ENCODE assay signal across 18 cellular contexts in the genomic region with DNA sequence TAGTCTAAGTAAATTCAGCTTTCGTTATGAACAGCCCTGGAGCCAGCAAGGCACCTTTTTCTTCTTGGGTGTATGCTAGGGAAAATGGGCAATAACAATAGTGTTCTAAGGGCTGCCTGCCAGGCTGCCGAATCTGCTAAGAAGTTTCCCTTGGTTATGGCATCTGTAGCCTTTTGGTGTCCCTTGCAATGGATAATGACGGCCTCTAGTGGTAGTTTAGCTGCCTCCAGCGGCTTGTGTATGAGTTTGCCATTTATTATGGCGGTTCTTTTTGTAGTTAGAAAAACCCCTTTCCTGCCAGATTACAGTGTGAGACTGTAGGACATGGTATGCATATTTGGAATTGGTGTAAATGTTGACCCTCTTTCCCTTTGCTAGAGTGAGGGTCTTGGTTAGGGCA.
DNase-seq lines count a peak whose midpoint lies in the region; ATAC-seq, FAIRE-seq and TF ChIP-seq lines count a peak whose summit lies in the region.
"Had no signal": no experiment of that assay in that cellular context is flagged by ENCODE, and none has a peak within 500 bp of the region (broad histone marks: within the 10 kb centered on the region; RNA-seq: fewer than 3 reads in every experiment).

No MANE protein-coding gene starts in this region.

- H3K79me1 ChIP-seq in H1 (ENCODE audit: low read depth, low read length), result no peaks in the 10 kb centered on the region
- peaks cover 38% of the 10 kb centered on the region for H3K79me1 ChIP-seq in trophoblast cell (ENCODE audit: low read length)

- no peaks in the 10 kb centered on the region for H3K27me3 Mint-ChIP-seq in CD8-positive, alpha-beta T cell (ENCODE audit: low read depth)
- H3K27me3 Mint-ChIP-seq: CD4-positive, alpha-beta memory T cell had no signal

- H3K27ac ChIP-seq in H1 (ENCODE audit: low read depth, low read length) (no peak overlapping the region), trophoblast cell (ENCODE audit: low read depth, low read length) (no peak overlapping the region)
- no peak overlapping the region for H3K27ac ChIP-seq in CD8-positive, alpha-beta T cell (ENCODE audit: low read depth, low read length)
- H3K27ac ChIP-seq: A549, C4-2B had no signal

- H3K23me2 ChIP-seq in H1 (ENCODE audit: low read depth, low read length), result no peaks in the 10 kb centered on the region

- POLR2A ChIA-PET in H1 (lab: Charles Lee; ENCODE audit: partially characterized antibody), result no interaction called here
- POLR2A ChIA-PET in CD8-positive, alpha-beta T cell (lab: Charles Lee), result no interaction called here

- peak; percentile 0 for DNase-seq in NB4 (ENCODE audit: low read depth)
- peak; percentile 4 for DNase-seq in RPMI7951 (ENCODE audit: low read depth)
- no peak for DNase-seq in H1 (ENCODE audit: low read depth in 1 of 2, low spot score in 2 of 2)
- DNase-seq in trophoblast cell, result peak; percentile 28 to 52
- DNase-seq in CD8-positive, alpha-beta T cell, result no peak
- DNase-seq in NCI-H2029 (lab: John Stamatoyannopoulos, UW), result no peak
- DNase-seq in NCI-H2081 (lab: John Stamatoyannopoulos, UW), result no peak
- DNase-seq: BE2C; CD4-positive, alpha-beta memory T cell; COR-L47; DMS153; DMS79 treated with DMSO at 0.1 percent for 48 hours; EL had no signal

- no peak overlapping the region for H4K12ac ChIP-seq in trophoblast cell (ENCODE audit: low read depth, low read length)

- TF ChIP-seq POLR2A in NB4 (IDR thresholded peaks at IDR 0.05; ENCODE audit: extremely low read depth, insufficient read length) (no peak), H1 (IDR thresholded peaks at IDR 0.05; ENCODE audit: control extremely low read depth in 1 of 2, low read depth in 2 of 2, low read length in 2 of 2) (no peak)

- H3K36me3 ChIP-seq in H1 (ENCODE audit: control insufficient read depth in 2 of 4, insufficient read depth in 4 of 4, low read length in 3 of 4) (no peaks in the 10 kb centered on the region), trophoblast cell (ENCODE audit: control insufficient read depth in 1 of 2, insufficient read depth in 2 of 2, low read length in 2 of 2) (peaks cover 0 to 3% of the 10 kb centered on the region in 2 experiments)
- no peaks in the 10 kb centered on the region for H3K36me3 ChIP-seq in CD8-positive, alpha-beta T cell (ENCODE audit: insufficient read depth, low read length)
- H3K36me3 ChIP-seq: BE2C had no signal

- peaks cover 14% of the 10 kb centered on the region for H3K36me3 Mint-ChIP-seq in CD8-positive, alpha-beta T cell

- no peaks in the 10 kb centered on the region for H3K79me2 ChIP-seq in H1 (ENCODE audit: control insufficient read depth in 1 of 2, insufficient read depth in 2 of 2, low read length in 2 of 2)
- H3K79me2 ChIP-seq in trophoblast cell (ENCODE audit: control insufficient read depth, insufficient read depth, low read length, poor library complexity), result peaks cover 2% of the 10 kb centered on the region

- no peak for TF ChIP-seq EP300 in H1 (IDR thresholded peaks at IDR 0.05; ENCODE audit: borderline replicate concordance in 1 of 2, low read depth in 2 of 2, low read length in 2 of 2)

- 71% methylated on average over 5 of the region's 5 CpGs; no CpG with 5 or more reads in 1 of the 2 experiments for WGBS in H1 (ENCODE audit: extremely low coverage in 1 of 2, insufficient coverage in 1 of 2, insufficient read length in 1 of 2, insufficient replicate concordance in 2 of 2, low coverage in 1 of 2, low lambda C conversion rate in 2 of 2, missing lambda C conversion rate in 1 of 2), 2 experiments
- no CpG with 5 or more reads among the region's 5 CpGs for WGBS in trophoblast cell (ENCODE audit: extremely low coverage, insufficient coverage, insufficient read length)

- H2AFZ ChIP-seq in H1 (ENCODE audit: low read length) (no peak overlapping the region), trophoblast cell (ENCODE audit: insufficient read depth, low read length, poor library complexity) (no peak overlapping the region)

- H3K18ac ChIP-seq in H1 (ENCODE audit: extremely low read depth, low read length) (no peak overlapping the region), trophoblast cell (ENCODE audit: low read length) (no peak overlapping the region)

- H2AK5ac ChIP-seq in H1 (ENCODE audit: low read depth, low read length), result no peak overlapping the region
- no peak overlapping the region for H2AK5ac ChIP-seq in trophoblast cell (ENCODE audit: low read length)

- H3K4me2 ChIP-seq in H1 (ENCODE audit: insufficient read depth in 1 of 2, low read depth in 2 of 2, low read length in 2 of 2), result no peak overlapping the region
- H3K4me2 ChIP-seq in trophoblast cell (ENCODE audit: low read length), result no peak overlapping the region
- H3K4me2 ChIP-seq: A549 had no signal

- H3K4ac ChIP-seq in H1 (replicated peaks; ENCODE audit: insufficient read length, low read depth, low read length), result no peak overlapping the region
- H3K4ac ChIP-seq in trophoblast cell (ENCODE audit: low read depth, low read length), result no peak overlapping the region

- H3K23ac ChIP-seq in H1 (ENCODE audit: insufficient read length) (no peak overlapping the region), trophoblast cell (ENCODE audit: low read length) (no peak overlapping the region)

- H4K8ac ChIP-seq in H1 (ENCODE audit: extremely low read depth, insufficient read depth, low read length) (no peak overlapping the region), trophoblast cell (ENCODE audit: low read depth, low read length) (no peak overlapping the region)

- H2BK5ac ChIP-seq in H1 (ENCODE audit: low read depth, low read length) (no peak overlapping the region), trophoblast cell (ENCODE audit: low read depth, low read length, poor library complexity) (no peak overlapping the region)

- CTCF ChIA-PET in H1 (lab: Charles Lee; ENCODE audit: partially characterized antibody), result interaction anchor here (1.0 to 1.4 kb wide), 4 partner anchors 14 to 251 kb away, joined by 3 to 4 read pairs (median 4); no protein-coding TSS in a partner anchor
- CTCF ChIA-PET in CD8-positive, alpha-beta T cell (lab: Charles Lee), result interaction anchor here (1.2 kb wide), 1 partner anchor 9 kb away, joined by 3 read pairs; no protein-coding TSS in a partner anchor

- H3K4me1 ChIP-seq in H1 (replicated peaks in 1 of 4; ENCODE audit: control insufficient read depth in 3 of 4, insufficient read depth in 4 of 4, low read length in 3 of 4) (no peaks in the 10 kb centered on the region; a peak in 1 of 7 replicates), trophoblast cell (ENCODE audit: control insufficient read depth in 1 of 2, insufficient read depth in 2 of 2, low read length in 2 of 2) (peaks cover 11 to 24% of the 10 kb centered on the region in 2 experiments)
- no peaks in the 10 kb centered on the region for H3K4me1 ChIP-seq in CD8-positive, alpha-beta T cell (ENCODE audit: insufficient read depth, low read length)
- H3K4me1 ChIP-seq: A549, BE2C had no signal

- TF ChIP-seq CTCF in NB4 (IDR thresholded peaks at IDR 0.05; ENCODE audit: low read depth, low read length), result no peak
- peak in 2 of 3 experiments; percentile 32 to 41; a peak in 3 of 4 replicates for TF ChIP-seq CTCF in H1 (IDR thresholded peaks at IDR 0.05; ENCODE audit: control extremely low read depth in 1 of 3, insufficient read depth in 1 of 3, low read depth in 1 of 3, low read length in 3 of 3)
- TF ChIP-seq CTCF in CD8-positive, alpha-beta T cell (IDR thresholded peaks at IDR 0.05), result no peak

- intact Hi-C loops in CD8-positive, alpha-beta T cell (cut with DNase I, micrococcal nuclease), result no loop called here

- no peak overlapping the region for H2BK15ac ChIP-seq in H1 (ENCODE audit: low read length)

- H3K14ac ChIP-seq in H1 (ENCODE audit: insufficient read length), result no peak overlapping the region
- no peak overlapping the region for H3K14ac ChIP-seq in trophoblast cell (ENCODE audit: low read length)

- H4K91ac ChIP-seq in H1 (replicated peaks; ENCODE audit: insufficient read length, low read length) (no peak overlapping the region), trophoblast cell (ENCODE audit: low read depth, low read length) (no peak overlapping the region)

- H3K56ac ChIP-seq in H1 (replicated peaks; ENCODE audit: insufficient read length, low read depth, low read length), result no peak overlapping the region

- H3K9me3 Mint-ChIP-seq in CD8-positive, alpha-beta T cell, result peaks cover 3% of the 10 kb centered on the region

- peak; percentile 92 for FAIRE-seq in H1 (lab: Jason Lieb, UNC)
- FAIRE-seq: A549, D721Med, G401.6, GM12891 had no signal

- H3K9me3 ChIP-seq in H1 (ENCODE audit: insufficient read depth in 2 of 2, low read depth in 1 of 2, low read length in 1 of 2), result no peaks in the 10 kb centered on the region
- no peaks in the 10 kb centered on the region for H3K9me3 ChIP-seq in trophoblast cell (ENCODE audit: insufficient read depth, low read depth, low read length)
- no peaks in the 10 kb centered on the region for H3K9me3 ChIP-seq in CD8-positive, alpha-beta T cell (ENCODE audit: low read length)
- H3K9me3 ChIP-seq: A549, BE2C had no signal

- TF ChIP-seq RAD21 in H1 (IDR thresholded peaks at IDR 0.05 in 1 of 2, conservative IDR thresholded peaks at IDR 0.05 in 1 of 2; ENCODE audit: low read depth in 2 of 2, low read length in 2 of 2), result peak; percentile 57 to 74

- H4K5ac ChIP-seq in H1 (ENCODE audit: insufficient read length, low read depth, low read length), result no peak overlapping the region

- ATAC-seq in CD8-positive, alpha-beta T cell, result no peak
- ATAC-seq: A549 had no signal

- H4K20me1 ChIP-seq in H1 (replicated peaks in 1 of 2; ENCODE audit: control insufficient read depth in 1 of 2, insufficient read depth in 2 of 2, low read length in 2 of 2), result no peaks in the 10 kb centered on the region

- no peak overlapping the region for H2BK120ac ChIP-seq in H1 (replicated peaks; ENCODE audit: low read depth, low read length)
- H2BK120ac ChIP-seq in trophoblast cell (ENCODE audit: insufficient read depth, low read length, poor library complexity), result no peak overlapping the region

- no peaks in the 10 kb centered on the region for H3K4me1 Mint-ChIP-seq in CD8-positive, alpha-beta T cell (ENCODE audit: low read depth)
- H3K4me1 Mint-ChIP-seq: CD4-positive, alpha-beta memory T cell had no signal

- H3K27me3 ChIP-seq in H1 (replicated peaks in 1 of 4; ENCODE audit: control insufficient read depth in 3 of 4, extremely low read depth in 1 of 4, insufficient read depth in 3 of 4, low read length in 3 of 4) (no peaks in the 10 kb centered on the region), trophoblast cell (ENCODE audit: insufficient read depth, low read length) (no peaks in the 10 kb centered on the region)
- no peaks in the 10 kb centered on the region for H3K27me3 ChIP-seq in CD8-positive, alpha-beta T cell (ENCODE audit: insufficient read depth, low read length)
- H3K27me3 ChIP-seq: BE2C had no signal

- H3K4me3 ChIP-seq in NB4 (ENCODE audit: low read depth, low read length), result no peak overlapping the region
- no peak overlapping the region for H3K4me3 ChIP-seq in H1 (ENCODE audit: extremely low read depth in 1 of 4, insufficient read depth in 2 of 4, low read depth in 3 of 4, low read length in 4 of 4)
- no peak overlapping the region for H3K4me3 ChIP-seq in trophoblast cell (ENCODE audit: low read depth, low read length)
- H3K4me3 ChIP-seq in CD8-positive, alpha-beta T cell (ENCODE audit: low read depth, low read length), result no peak overlapping the region
- H3K4me3 ChIP-seq: A549 had no signal

- H2BK12ac ChIP-seq in H1 (ENCODE audit: low read depth, low read length) (no peak overlapping the region), trophoblast cell (ENCODE audit: low read length) (no peak overlapping the region)

- H3K4me3 Mint-ChIP-seq in CD8-positive, alpha-beta T cell, result no peak overlapping the region
- H3K4me3 Mint-ChIP-seq: CD4-positive, alpha-beta memory T cell had no signal

- H3K27ac Mint-ChIP-seq in CD8-positive, alpha-beta T cell, result no peak overlapping the region
- H3K27ac Mint-ChIP-seq: CD4-positive, alpha-beta memory T cell had no signal

- no peak overlapping the region for H3K9ac ChIP-seq in H1 (replicated peaks in 1 of 4; ENCODE audit: extremely low read depth in 1 of 4, low read depth in 3 of 4, low read length in 3 of 4)
- H3K9ac ChIP-seq in trophoblast cell (ENCODE audit: low read length), result no peak overlapping the region

- no peak overlapping the region for H2BK20ac ChIP-seq in H1 (ENCODE audit: low read length)

Comparison
In these comparisons a context has a peak if more than half of its experiments do, and no peak if none do; other contexts are left out.
1. DNase-seq: peak in NB4 (single experiment), RPMI7951 (single experiment) and trophoblast cell (2 of 2); none in H1 (0 of 2), CD8-positive, alpha-beta T cell (0 of 7), NCI-H2029 (single experiment) and NCI-H2081 (0 of 2).
2. CTCF ChIP-seq: peak in H1 (2 of 3); none in NB4 (single experiment) and CD8-positive, alpha-beta T cell (single experiment).